Comparison of ENCODE assay signal across 15 cellular contexts in the genomic region with DNA sequence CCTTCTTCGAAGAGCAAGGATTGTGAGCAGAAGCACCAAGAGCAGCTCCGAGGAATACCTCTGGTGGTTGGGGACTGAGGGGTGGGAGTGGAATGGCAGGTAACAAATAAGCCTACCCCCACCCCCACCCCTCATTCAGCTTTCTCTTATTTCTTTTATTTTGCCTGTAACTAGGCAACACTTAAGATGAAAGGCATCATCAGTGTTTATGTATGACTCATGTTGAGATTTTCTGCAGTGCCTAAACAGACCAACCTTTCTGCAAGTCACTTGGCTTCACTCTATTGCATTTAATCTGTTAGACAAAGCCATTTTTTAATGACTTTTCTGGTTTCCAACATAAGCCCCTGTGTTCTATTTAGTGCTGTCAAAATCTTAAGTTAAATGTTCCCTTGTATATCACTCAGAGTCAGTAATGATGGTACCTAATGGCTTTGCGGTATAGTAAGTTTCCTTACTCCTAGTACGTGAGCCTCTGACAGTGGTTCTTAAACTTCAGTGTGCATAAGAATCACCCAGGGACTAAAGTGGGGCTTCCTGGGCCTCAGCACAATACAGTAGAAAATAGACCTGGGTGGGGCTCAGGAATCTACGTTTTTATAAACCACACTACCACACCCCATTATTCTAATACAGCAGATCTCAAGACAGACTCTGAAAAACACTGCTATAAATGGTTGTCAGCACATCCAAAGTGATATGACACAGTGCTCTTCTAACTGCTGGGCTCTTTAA. TPM values are rescaled to one million over a fixed set of nuclear protein-coding genes. Genes with fewer than 3 reads are reported as not detected.
DNase-seq lines count a peak whose midpoint lies in the region; ATAC-seq and TF ChIP-seq lines count a peak whose summit lies in the region.
"Had no signal": no experiment of that assay in that cellular context is flagged by ENCODE, and none has a peak within 500 bp of the region (broad histone marks: within the 10 kb centered on the region; RNA-seq: fewer than 3 reads in every experiment).

No MANE protein-coding gene starts in this region.

- no peak for TF ChIP-seq CTCF in HCT116 (IDR thresholded peaks at IDR 0.05 in 2 of 3, conservative IDR thresholded peaks at IDR 0.05 in 1 of 3; ENCODE audit: borderline replicate concordance in 1 of 3, insufficient read depth in 1 of 3, low read depth in 2 of 3, low read length in 2 of 3)
- TF ChIP-seq CTCF in WERI-Rb-1 (IDR thresholded peaks at IDR 0.05; ENCODE audit: low read depth, low read length), result no peak

- no peak for ATAC-seq in HCT116
- ATAC-seq in naive thymus-derived CD8-positive, alpha-beta T cell, result no peak
- ATAC-seq: left colon had no signal

- no peak for TF ChIP-seq POLR2A in HCT116 (IDR thresholded peaks at IDR 0.05; ENCODE audit: borderline replicate concordance, extremely low read depth, insufficient read depth, insufficient read length)

- TF ChIP-seq RAD21 in HCT116 (IDR thresholded peaks at IDR 0.05; ENCODE audit: low read depth), result no peak

- H3K27ac Mint-ChIP-seq in naive thymus-derived CD8-positive, alpha-beta T cell, result peak overlapping the region in 1 of 10 donors; percentile 9

- POLR2A ChIA-PET in HCT116 (lab: Charles Lee), result no interaction called here
- POLR2A ChIA-PET in naive thymus-derived CD8-positive, alpha-beta T cell (lab: Charles Lee), result no interaction called here

- no peaks in the 10 kb centered on the region for H3K9me2 ChIP-seq in HCT116 (ENCODE audit: insufficient read depth)

- no peak overlapping the region for H3K9ac ChIP-seq in HCT116 (ENCODE audit: low read length)

- H3K27me3 Mint-ChIP-seq in naive thymus-derived CD8-positive, alpha-beta T cell, result peaks cover 1 to 35% (median 22%) of the 10 kb centered on the region in 5 donors

- no peaks in the 10 kb centered on the region for H3K36me3 Mint-ChIP-seq in naive thymus-derived CD8-positive, alpha-beta T cell

- H3K27me3 ChIP-seq in HCT116 (ENCODE audit: insufficient read depth, low read length), result no peaks in the 10 kb centered on the region
- H3K27me3 ChIP-seq in WERI-Rb-1 (ENCODE audit: insufficient read depth, low read depth, severe bottlenecking), result no peaks in the 10 kb centered on the region
- H3K27me3 ChIP-seq: ascending aorta, vagina had no signal

- H3K9me3 Mint-ChIP-seq in naive thymus-derived CD8-positive, alpha-beta T cell, result peaks cover 0 to 2% (median 0%) of the 10 kb centered on the region in 9 donors

- no TSS peak for BruUV-seq in HCT116 (replicated peaks; lab: Mats Ljungman, UMichigan)

- RAD21 ChIA-PET in HCT116 (lab: Charles Lee; ENCODE audit: low non-redundant PET in 1 of 2, low total read pairs in 2 of 2, uncharacterized antibody in 2 of 2, unreplicated experiment in 2 of 2), result no interaction called here

- H3K4me3 ChIP-seq in HCT116 (replicated peaks in 1 of 2; ENCODE audit: low read depth in 1 of 2, low read length in 2 of 2) (no peak overlapping the region), WERI-Rb-1 (ENCODE audit: low read depth, low read length) (no peak overlapping the region)
- H3K4me3 ChIP-seq: ascending aorta, vagina had no signal

- peaks cover 0 to 1% (median 0%) of the 10 kb centered on the region in 4 donors for H3K4me1 Mint-ChIP-seq in naive thymus-derived CD8-positive, alpha-beta T cell

- H2AFZ ChIP-seq in HCT116 (ENCODE audit: low read depth, low read length, poor library complexity, severe bottlenecking), result no peak overlapping the region

- no peaks in the 10 kb centered on the region for H4K20me1 ChIP-seq in HCT116 (ENCODE audit: insufficient read depth)

- CTCF ChIA-PET in HCT116 (lab: Charles Lee), result no interaction called here

- H3K79me2 ChIP-seq in HCT116 (ENCODE audit: insufficient read depth, low read length), result no peaks in the 10 kb centered on the region

- no peak overlapping the region for H3K4me3 Mint-ChIP-seq in naive thymus-derived CD8-positive, alpha-beta T cell

- H3K9me3 ChIP-seq in HCT116 (ENCODE audit: control insufficient read depth in 1 of 2, insufficient read depth in 1 of 2, low read depth in 1 of 2, low read length in 2 of 2) (no peaks in the 10 kb centered on the region), WERI-Rb-1 (ENCODE audit: severe bottlenecking) (no peaks in the 10 kb centered on the region)
- H3K9me3 ChIP-seq: ascending aorta, vagina had no signal

- H3K4me1 ChIP-seq in HCT116 (ENCODE audit: control insufficient read depth in 1 of 2, insufficient read depth in 2 of 2, low read length in 2 of 2), result peaks cover 7 to 9% of the 10 kb centered on the region in 2 experiments; a peak in 2 of 4 replicates
- H3K4me1 ChIP-seq: ascending aorta had no signal

- no peak overlapping the region for H3K4me2 ChIP-seq in HCT116 (ENCODE audit: low read length)

- intact Hi-C loops in HCT116 (cut with micrococcal nuclease), result no loop called here

- H3K36me3 ChIP-seq in HCT116 (ENCODE audit: control insufficient read depth in 1 of 2, insufficient read depth in 2 of 2, low read length in 2 of 2) (no peaks in the 10 kb centered on the region), WERI-Rb-1 (no peaks in the 10 kb centered on the region)
- H3K36me3 ChIP-seq: ascending aorta, vagina had no signal

- H3K27ac ChIP-seq in HCT116 (ENCODE audit: low read depth, low read length) (no peak overlapping the region), WERI-Rb-1 (no peak overlapping the region)
- H3K27ac ChIP-seq: ascending aorta, vagina had no signal

- DNase-seq in HCT116 (ENCODE audit: low read depth, low spot score) (peak; percentile 4), amniotic epithelial cell (ENCODE audit: low read depth) (peak; percentile 77), iris pigment epithelial cell (ENCODE audit: low read depth) (peak; percentile 84), stromal cell of bone marrow (ENCODE audit: low read depth) (peak; percentile 67), WERI-Rb-1 (no peak), NCI-H2081 (lab: John Stamatoyannopoulos, UW) (no peak)
- DNase-seq in naive thymus-derived CD8-positive, alpha-beta T cell, result no peak
- DNase-seq: activated T-cell treated with anti-CD3 and anti-CD28 coated beads for 4 hours, DMS79, left colon, NCI-H1694 treated with DMSO at 0.1 percent for 48 hours, right cardiac atrium had no signal

TF ChIP-seq in HCT116, 20 proteins besides CTCF, POLR2A, EP300 and RAD21:
- TF ChIP-seq JUND (IDR thresholded peaks at IDR 0.05), result no peak
- TF ChIP-seq, protein P1, sequence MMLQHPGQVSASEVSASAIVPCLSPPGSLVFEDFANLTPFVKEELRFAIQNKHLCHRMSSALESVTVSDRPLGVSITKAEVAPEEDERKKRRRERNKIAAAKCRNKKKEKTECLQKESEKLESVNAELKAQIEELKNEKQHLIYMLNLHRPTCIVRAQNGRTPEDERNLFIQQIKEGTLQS (IDR thresholded peaks at IDR 0.05), result no peak
- no peak for TF ChIP-seq SP1 (IDR thresholded peaks at IDR 0.05; ENCODE audit: low read depth)
- TF ChIP-seq TCF7L2 (IDR thresholded peaks at IDR 0.05; ENCODE audit: borderline replicate concordance, extremely low read depth, insufficient read depth, insufficient read length), result no peak
- no peak for TF ChIP-seq EZH2phosphoT487 (IDR thresholded peaks at IDR 0.05; ENCODE audit: borderline replicate concordance)
- TF ChIP-seq, protein P2, sequence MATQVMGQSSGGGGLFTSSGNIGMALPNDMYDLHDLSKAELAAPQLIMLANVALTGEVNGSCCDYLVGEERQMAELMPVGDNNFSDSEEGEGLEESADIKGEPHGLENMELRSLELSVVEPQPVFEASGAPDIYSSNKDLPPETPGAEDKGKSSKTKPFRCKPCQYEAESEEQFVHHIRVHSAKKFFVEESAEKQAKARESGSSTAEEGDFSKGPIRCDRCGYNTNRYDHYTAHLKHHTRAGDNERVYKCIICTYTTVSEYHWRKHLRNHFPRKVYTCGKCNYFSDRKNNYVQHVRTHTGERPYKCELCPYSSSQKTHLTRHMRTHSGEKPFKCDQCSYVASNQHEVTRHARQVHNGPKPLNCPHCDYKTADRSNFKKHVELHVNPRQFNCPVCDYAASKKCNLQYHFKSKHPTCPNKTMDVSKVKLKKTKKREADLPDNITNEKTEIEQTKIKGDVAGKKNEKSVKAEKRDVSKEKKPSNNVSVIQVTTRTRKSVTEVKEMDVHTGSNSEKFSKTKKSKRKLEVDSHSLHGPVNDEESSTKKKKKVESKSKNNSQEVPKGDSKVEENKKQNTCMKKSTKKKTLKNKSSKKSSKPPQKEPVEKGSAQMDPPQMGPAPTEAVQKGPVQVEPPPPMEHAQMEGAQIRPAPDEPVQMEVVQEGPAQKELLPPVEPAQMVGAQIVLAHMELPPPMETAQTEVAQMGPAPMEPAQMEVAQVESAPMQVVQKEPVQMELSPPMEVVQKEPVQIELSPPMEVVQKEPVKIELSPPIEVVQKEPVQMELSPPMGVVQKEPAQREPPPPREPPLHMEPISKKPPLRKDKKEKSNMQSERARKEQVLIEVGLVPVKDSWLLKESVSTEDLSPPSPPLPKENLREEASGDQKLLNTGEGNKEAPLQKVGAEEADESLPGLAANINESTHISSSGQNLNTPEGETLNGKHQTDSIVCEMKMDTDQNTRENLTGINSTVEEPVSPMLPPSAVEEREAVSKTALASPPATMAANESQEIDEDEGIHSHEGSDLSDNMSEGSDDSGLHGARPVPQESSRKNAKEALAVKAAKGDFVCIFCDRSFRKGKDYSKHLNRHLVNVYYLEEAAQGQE (IDR thresholded peaks at IDR 0.05; ENCODE audit: low read depth), result no peak
- no peak for TF ChIP-seq ZFX (IDR thresholded peaks at IDR 0.05)
- TF ChIP-seq CBX3 (IDR thresholded peaks at IDR 0.05; ENCODE audit: low read depth), result no peak
- TF ChIP-seq CEBPB (IDR thresholded peaks at IDR 0.05; ENCODE audit: low read depth), result no peak
- TF ChIP-seq SRF (IDR thresholded peaks at IDR 0.05; ENCODE audit: low read depth), result no peak
- TF ChIP-seq, protein P3, sequence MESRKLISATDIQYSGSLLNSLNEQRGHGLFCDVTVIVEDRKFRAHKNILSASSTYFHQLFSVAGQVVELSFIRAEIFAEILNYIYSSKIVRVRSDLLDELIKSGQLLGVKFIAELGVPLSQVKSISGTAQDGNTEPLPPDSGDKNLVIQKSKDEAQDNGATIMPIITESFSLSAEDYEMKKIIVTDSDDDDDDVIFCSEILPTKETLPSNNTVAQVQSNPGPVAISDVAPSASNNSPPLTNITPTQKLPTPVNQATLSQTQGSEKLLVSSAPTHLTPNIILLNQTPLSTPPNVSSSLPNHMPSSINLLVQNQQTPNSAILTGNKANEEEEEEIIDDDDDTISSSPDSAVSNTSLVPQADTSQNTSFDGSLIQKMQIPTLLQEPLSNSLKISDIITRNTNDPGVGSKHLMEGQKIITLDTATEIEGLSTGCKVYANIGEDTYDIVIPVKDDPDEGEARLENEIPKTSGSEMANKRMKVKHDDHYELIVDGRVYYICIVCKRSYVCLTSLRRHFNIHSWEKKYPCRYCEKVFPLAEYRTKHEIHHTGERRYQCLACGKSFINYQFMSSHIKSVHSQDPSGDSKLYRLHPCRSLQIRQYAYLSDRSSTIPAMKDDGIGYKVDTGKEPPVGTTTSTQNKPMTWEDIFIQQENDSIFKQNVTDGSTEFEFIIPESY (IDR thresholded peaks at IDR 0.05; ENCODE audit: extremely low read depth, insufficient replicate concordance, low read length), result no peak
- TF ChIP-seq YY1 (IDR thresholded peaks at IDR 0.05; ENCODE audit: extremely low read depth, insufficient replicate concordance, low read depth, low read length), result no peak

RNA-seq across cellular contexts. Expression of a gene that starts 20.0 kb away (rescaled TPM):
- total RNA-seq in HCT116 (2021; ENCODE audit: unreplicated experiment), result not detected
- not detected in 2 replicates for polyA plus RNA-seq in HCT116 (2012)
- total RNA-seq in naive thymus-derived CD8-positive, alpha-beta T cell, result not detected
- polyA plus RNA-seq in naive thymus-derived CD8-positive, alpha-beta T cell, result not detected
- total RNA-seq: epithelial cell of proximal tubule had no signal

Comparison
In these comparisons a context has a peak if more than half of its experiments do, and no peak if none do; other contexts are left out.
1. DNase-seq: peak in HCT116 (single experiment), amniotic epithelial cell (single experiment), iris pigment epithelial cell (single experiment) and stromal cell of bone marrow (single experiment); none in naive thymus-derived CD8-positive, alpha-beta T cell (0 of 10), WERI-Rb-1 (single experiment) and NCI-H2081 (0 of 2).